In the genomic region with DNA sequence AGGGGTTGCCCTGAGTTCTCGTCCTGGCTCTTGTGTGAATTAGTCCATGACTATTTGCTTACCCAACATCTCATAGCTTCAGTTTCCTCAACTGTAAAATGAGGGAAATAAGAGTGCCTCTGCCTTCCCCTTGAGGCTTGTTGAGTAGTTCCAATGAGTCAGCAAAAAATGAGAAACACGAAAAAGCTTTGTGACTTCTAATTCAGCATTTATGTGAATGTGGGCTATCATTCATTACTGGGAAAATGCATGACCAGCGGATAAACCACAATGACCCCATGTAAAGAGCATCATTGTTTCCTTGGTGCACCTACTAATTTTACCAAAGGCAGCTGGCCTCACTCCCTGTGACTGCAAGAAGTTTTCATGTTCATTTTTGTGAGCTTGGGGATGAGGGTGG, we compare ENCODE assay signal across 18 cellular contexts.
"Had no signal": no experiment of that assay in that cellular context is flagged by ENCODE, and none has a peak within 500 bp of the region (broad histone marks: within the 10 kb centered on the region; RNA-seq: fewer than 3 reads in every experiment).

No MANE protein-coding gene starts in this region.

- H3K36me3 ChIP-seq: brain microvascular endothelial cell, heart right ventricle, left ventricle myocardium inferior, thoracic aorta had no signal

- ATAC-seq: esophagus mucosa, heart right ventricle had no signal

- FAIRE-seq: frontal cortex had no signal

- DNase-seq: activated CD4-positive, alpha-beta T cell treated with anti-CD3 and anti-CD28 coated beads, Interleukin-2, amount 10 ng/mL, durations not matched to agents 7 days and 5 days; activated CD4-positive, CD25-positive, alpha-beta regulatory T cell; activated CD8-positive, alpha-beta memory T cell treated with anti-CD3 and anti-CD28 coated beads for 24 hours; activated naive CD4-positive, alpha-beta T cell treated with anti-CD3 and anti-CD28 coated beads, Interleukin-2, amount 10 ng/mL, durations not matched to agents 7 days and 5 days; brain microvascular endothelial cell; heart right ventricle; islet precursor cell; left ventricle myocardium inferior; mesenchymal stem cell; stimulated activated CD4-positive, alpha-beta T cell treated with anti-CD3 and anti-CD28 coated beads, Interleukin-15, amount 100 ng/mL, for 24 hours; stimulated activated CD4-positive, alpha-beta T cell treated with anti-CD3 and anti-CD28 coated beads, Interleukin-4, amount 100 ng/mL, for 24 hours had no signal

- H3K4me1 ChIP-seq: heart right ventricle, left ventricle myocardium inferior had no signal

- H3K27ac Mint-ChIP-seq: activated CD4-positive, alpha-beta T cell treated with anti-CD3 and anti-CD28 coated beads, Interleukin-2, amount 10 ng/mL, durations not matched to agents 7 days and 5 days; activated naive CD4-positive, alpha-beta T cell treated with anti-CD3 and anti-CD28 coated beads, Interleukin-2, amount 10 ng/mL, durations not matched to agents 7 days and 5 days; activated T-helper 2 cell treated with anti-CD3 and anti-CD28 coated beads, Interferon-gamma antibody, Interleukin-2, Interleukin-4, amounts not matched to agents 10 μg/mL and 5 μg/mL and 100 μg/mL, durations not matched to agents 14 hours and 24 hours and 36 hours; nephron; stimulated activated naive CD8-positive, alpha-beta T cell treated with anti-CD3 and anti-CD28 coated beads, Interleukin-15, Interleukin-2, amounts not matched to agents 100 ng/mL and 50 ng/mL, for 24 hours; T-helper 1 cell treated with Interleukin-12 subunit alpha and Interleukin-12 subunit beta and Interleukin-4 antibody, amounts not matched to agents 30 μg/mL and 1 μg/mL, for 36 hours had no signal

- H3K9me3 ChIP-seq: heart right ventricle, left ventricle myocardium inferior, thoracic aorta had no signal

- H3K27me3 ChIP-seq: brain microvascular endothelial cell, heart right ventricle had no signal

- H3K27me3 Mint-ChIP-seq: activated CD4-positive, alpha-beta T cell treated with anti-CD3 and anti-CD28 coated beads, Interleukin-2, amount 10 ng/mL, durations not matched to agents 7 days and 5 days; activated naive CD4-positive, alpha-beta T cell treated with anti-CD3 and anti-CD28 coated beads, Interleukin-2, amount 10 ng/mL, durations not matched to agents 7 days and 5 days had no signal

- H3K36me3 Mint-ChIP-seq: activated naive CD4-positive, alpha-beta T cell treated with anti-CD3 and anti-CD28 coated beads, Interleukin-2, amount 10 ng/mL, durations not matched to agents 7 days and 5 days had no signal

- H3K27ac ChIP-seq: brain microvascular endothelial cell, heart right ventricle, left ventricle myocardium inferior, thoracic aorta had no signal

- H3K4me1 Mint-ChIP-seq: activated CD4-positive, alpha-beta T cell treated with anti-CD3 and anti-CD28 coated beads, Interleukin-2, amount 10 ng/mL, durations not matched to agents 7 days and 5 days; activated naive CD4-positive, alpha-beta T cell treated with anti-CD3 and anti-CD28 coated beads, Interleukin-2, amount 10 ng/mL, durations not matched to agents 7 days and 5 days; nephron had no signal

- H3K4me3 ChIP-seq: heart right ventricle, left ventricle myocardium inferior, thoracic aorta had no signal

- H3K9me3 Mint-ChIP-seq: activated CD4-positive, alpha-beta T cell treated with anti-CD3 and anti-CD28 coated beads, Interleukin-2, amount 10 ng/mL, durations not matched to agents 7 days and 5 days; nephron; stimulated activated naive CD8-positive, alpha-beta T cell treated with anti-CD3 and anti-CD28 coated beads, Interleukin-15, Interleukin-2, amounts not matched to agents 100 ng/mL and 50 ng/mL, for 24 hours had no signal

- H3K4me3 Mint-ChIP-seq: activated CD4-positive, alpha-beta T cell treated with anti-CD3 and anti-CD28 coated beads, Interleukin-2, amount 10 ng/mL, durations not matched to agents 7 days and 5 days; activated naive CD4-positive, alpha-beta T cell treated with anti-CD3 and anti-CD28 coated beads, Interleukin-2, amount 10 ng/mL, durations not matched to agents 7 days and 5 days; nephron; stimulated activated naive CD8-positive, alpha-beta T cell treated with anti-CD3 and anti-CD28 coated beads, Interleukin-15, Interleukin-2, amounts not matched to agents 100 ng/mL and 50 ng/mL, for 24 hours; T-helper 1 cell treated with Interleukin-12 subunit alpha and Interleukin-12 subunit beta and Interleukin-4 antibody, amounts not matched to agents 30 μg/mL and 1 μg/mL, for 36 hours had no signal
